In genomic region chr7:100102950-100103840, GRCh38 we compare ENCODE assay signal across 9 cellular contexts. TPM values are rescaled to one million over a fixed set of nuclear protein-coding genes. Genes with fewer than 3 reads are reported as not detected.
A peak's percentile ranks its signal among the peaks of the same experiment; 100 is the strongest.
DNase-seq lines count a peak whose midpoint lies in the region; ATAC-seq and TF ChIP-seq lines count a peak whose summit lies in the region.
"Had no signal": no experiment of that assay in that cellular context is flagged by ENCODE, and none has a peak within 500 bp of the region (broad histone marks: within the 10 kb centered on the region; RNA-seq: fewer than 3 reads in every experiment).

No MANE protein-coding gene starts in this region.

- no peaks in the 10 kb centered on the region for H3F3A ChIP-seq in neural cell (ENCODE audit: insufficient read depth, low read length, poor library complexity, severe bottlenecking)

- H3K79me2 ChIP-seq in neural cell (replicated peaks; ENCODE audit: insufficient read depth, low read length), result peaks cover 22% of the 10 kb centered on the region

- TF ChIP-seq RAD21 in neural cell (conservative IDR thresholded peaks at IDR 0.05), result no peak

- H3K27ac ChIP-seq in neural cell (ENCODE audit: low read length) (no peak overlapping the region), gastroesophageal sphincter (peak overlapping the region in 2 of 4 donors; percentile 9 to 93), psoas muscle (no peak overlapping the region), esophagus squamous epithelium (no peak overlapping the region)

- H3K27ac Mint-ChIP-seq in Calu3 (ENCODE audit: unreplicated experiment) (peak overlapping the region; percentile 78), brain (peak overlapping the region; percentile 88 to 99 (median 98))

- no peaks in the 10 kb centered on the region for H3K9me3 ChIP-seq in neural cell (ENCODE audit: low read length)
- H3K9me3 ChIP-seq in gastroesophageal sphincter, result no peaks in the 10 kb centered on the region
- H3K9me3 ChIP-seq in psoas muscle, result no peaks in the 10 kb centered on the region
- H3K9me3 ChIP-seq in esophagus squamous epithelium, result no peaks in the 10 kb centered on the region

- peak overlapping the region; percentile 93 for H3K9ac ChIP-seq in neural cell (ENCODE audit: low read length)

- H3K36me3 ChIP-seq in neural cell (ENCODE audit: insufficient read depth, low read length), result peaks cover 8% of the 10 kb centered on the region
- H3K36me3 ChIP-seq in gastroesophageal sphincter, result peaks cover 0 to 71% of the 10 kb centered on the region in 2 donors
- peaks cover 4 to 65% of the 10 kb centered on the region in 2 donors for H3K36me3 ChIP-seq in psoas muscle (ENCODE audit: insufficient read depth in 1 of 2, low read depth in 1 of 2)
- H3K36me3 ChIP-seq in esophagus squamous epithelium, result peaks cover 24 to 67% (median 30%) of the 10 kb centered on the region in 3 donors

- peaks cover 0 to 40% (median 13%) of the 10 kb centered on the region in 3 donors for H3K4me1 ChIP-seq in gastroesophageal sphincter
- peaks cover 18% of the 10 kb centered on the region for H3K4me1 ChIP-seq in psoas muscle
- peaks cover 12 to 35% (median 12%) of the 10 kb centered on the region in 3 donors for H3K4me1 ChIP-seq in esophagus squamous epithelium

- no peak overlapping the region for H3K4me2 ChIP-seq in neural cell (ENCODE audit: low read length)

- peaks cover 11% of the 10 kb centered on the region for H3K4me1 Mint-ChIP-seq in Calu3 (ENCODE audit: low read depth, unreplicated experiment)
- peaks cover 32% of the 10 kb centered on the region for H3K4me1 Mint-ChIP-seq in brain

- ATAC-seq in gastroesophageal sphincter (no peak), psoas muscle (no peak)

- H3K4me3 ChIP-seq in LNCaP clone FGC (ENCODE audit: low read depth, low read length) (peak overlapping the region; percentile 64), neural cell (ENCODE audit: low read length) (peak overlapping the region; percentile 78), gastroesophageal sphincter (no peak overlapping the region), psoas muscle (no peak overlapping the region), esophagus squamous epithelium (no peak overlapping the region)

- no peaks in the 10 kb centered on the region for H4K20me1 ChIP-seq in neural cell (ENCODE audit: insufficient read depth)

- H3K4me3 Mint-ChIP-seq in Calu3 (ENCODE audit: low read depth, unreplicated experiment), result peak overlapping the region; percentile 90
- H3K4me3 Mint-ChIP-seq in brain, result peak overlapping the region; percentile 92 to 98 (median 95)

- TF ChIP-seq CTCF in Calu3 (IDR thresholded peaks at IDR 0.05; ENCODE audit: unreplicated experiment) (no peak), LNCaP clone FGC (IDR thresholded peaks at IDR 0.05; ENCODE audit: control insufficient read depth, extremely low read depth, insufficient read depth) (no peak), brain (conservative IDR thresholded peaks at IDR 0.05) (no peak), neural cell (IDR thresholded peaks at IDR 0.05; ENCODE audit: poor library complexity, severe bottlenecking) (no peak), gastroesophageal sphincter (IDR thresholded peaks at IDR 0.05) (no peak), psoas muscle (IDR thresholded peaks at IDR 0.05) (no peak), esophagus squamous epithelium (IDR thresholded peaks at IDR 0.05) (no peak)

- peaks cover 74% of the 10 kb centered on the region for H3K36me3 Mint-ChIP-seq in Calu3 (ENCODE audit: insufficient read depth, unreplicated experiment)
- H3K36me3 Mint-ChIP-seq in brain, result peaks cover 47% of the 10 kb centered on the region

- CTCF ChIA-PET in Calu3 (lab: Charles Lee), result no interaction called here

- TF ChIP-seq POLR2A in gastroesophageal sphincter (IDR thresholded peaks at IDR 0.05) (no peak), esophagus squamous epithelium (IDR thresholded peaks at IDR 0.05) (no peak)

- H2AFZ ChIP-seq in neural cell (ENCODE audit: low read depth, low read length), result no peak overlapping the region

- intact Hi-C loops in Calu3 (cut with micrococcal nuclease; ENCODE audit: unreplicated experiment) (no loop called here), psoas muscle (cut with DNase I) (no loop called here), esophagus squamous epithelium (cut with DNase I) (no loop called here)

- WGBS in gastroesophageal sphincter (ENCODE audit: low coverage in 1 of 2), 2 donors, result 66 to 70% methylated on average over 4 to 7 of the region's 17 CpGs
- 84 to 88% (median 88%) methylated on average over 17 of the region's 17 CpGs for WGBS in psoas muscle, 3 donors
- 78 to 83% methylated on average over 9 to 13 of the region's 17 CpGs for WGBS in esophagus squamous epithelium, 2 donors

- H3K27me3 ChIP-seq in neural cell (ENCODE audit: insufficient read depth, low read depth, low read length) (no peaks in the 10 kb centered on the region), gastroesophageal sphincter (no peaks in the 10 kb centered on the region), psoas muscle (ENCODE audit: insufficient read depth in 3 of 3, low read length in 2 of 3) (no peaks in the 10 kb centered on the region), esophagus squamous epithelium (no peaks in the 10 kb centered on the region)

- DNase-seq in Calu3 (no peak), LNCaP clone FGC (ENCODE audit: low read depth) (no peak), psoas muscle (no peak), esophagus squamous epithelium (lab: John Stamatoyannopoulos, UW) (no peak), globus pallidus (ENCODE audit: low spot score) (no peak)
- DNase-seq: NCI-H2171 had no signal

- no peaks in the 10 kb centered on the region for H3K9me2 ChIP-seq in neural cell (ENCODE audit: insufficient read depth, low read length)

- TSS peak; percentile 34 for BruUV-seq in Calu3 (replicated peaks; lab: Mats Ljungman, UMichigan)

- H3K9me3 Mint-ChIP-seq in Calu3 (ENCODE audit: low read depth, unreplicated experiment) (no peaks in the 10 kb centered on the region), brain (peaks cover 0 to 2% (median 0%) of the 10 kb centered on the region in 5 experiments)

- no peaks in the 10 kb centered on the region for H3K27me3 Mint-ChIP-seq in Calu3 (ENCODE audit: unreplicated experiment)
- peaks cover 14% of the 10 kb centered on the region for H3K27me3 Mint-ChIP-seq in brain

- TF ChIP-seq EP300 in neural cell (conservative IDR thresholded peaks at IDR 0.05; ENCODE audit: poor library complexity, severe bottlenecking), result no peak
- TF ChIP-seq EP300 in gastroesophageal sphincter (IDR thresholded peaks at IDR 0.05), result no peak

TF ChIP-seq in neural cell, 6 proteins besides CTCF, POLR2A, EP300 and RAD21 (continues in another document):
- TF ChIP-seq MXI1 (conservative IDR thresholded peaks at IDR 0.05; ENCODE audit: poor library complexity, severe bottlenecking) (no peak), SMC3 (conservative IDR thresholded peaks at IDR 0.05; ENCODE audit: poor library complexity) (no peak), EZH2 (IDR thresholded peaks at IDR 0.05; ENCODE audit: borderline replicate concordance, insufficient read depth, low read length, poor library complexity, severe bottlenecking) (no peak)

RNA-seq across cellular contexts. Expression of gene AP4M1, which starts 1.8 kb away (rescaled TPM):
- total RNA-seq in Calu3 (2022) (12.1 and 13.9 TPM in 2 replicates), gastroesophageal sphincter (10 to 100 TPM; 21.8 to 29.3 (median 24.7) TPM), psoas muscle (10 to 100 TPM in 2 of 4 donors, 1 to 10 TPM in 2; 8.8 to 12.9 (median 10.8) TPM), esophagus squamous epithelium (10 to 100 TPM in 2 of 4 donors, 1 to 10 TPM in 2; 8.1 to 26.1 (median 9.9) TPM)
- polyA plus RNA-seq in brain (ENCODE audit: insufficient read depth, low read depth, low replicate concordance) (27.2 TPM), neural cell (78.9 and 100 TPM in 2 replicates), psoas muscle (10 to 100 TPM; 10.9 to 19.2 (median 14.5) TPM)
- polyA minus RNA-seq in neural cell, result 34.3 and 35.2 TPM in 2 replicates

RNA-seq across cellular contexts. Expression of gene MCM7, which starts 2.0 kb away (rescaled TPM):
- total RNA-seq in Calu3 (2022) (122 and 125 TPM in 2 replicates), gastroesophageal sphincter (10 to 100 TPM; 30.7 to 52.0 (median 45.1) TPM), psoas muscle (10 to 100 TPM; 24.6 to 34.0 (median 30.6) TPM), esophagus squamous epithelium (10 to 100 TPM; 31.8 to 67.3 (median 63.1) TPM)
- polyA plus RNA-seq in brain (ENCODE audit: insufficient read depth, low read depth, low replicate concordance) (233 TPM), neural cell (118 and 146 TPM in 2 replicates), psoas muscle (10 to 100 TPM; 33.3 to 40.6 (median 33.8) TPM)
- polyA minus RNA-seq in neural cell, result 57.9 and 65.0 TPM in 2 replicates

RNA-seq across cellular contexts. Expression of gene COPS6, which starts 14.4 kb away (rescaled TPM):
- total RNA-seq in Calu3 (2022) (97.1 and 110 TPM in 2 replicates), gastroesophageal sphincter (10 to 100 TPM; 40.7 to 83.6 (median 62.9) TPM), psoas muscle (100 to 1,000 TPM in 3 of 4 donors, 10 to 100 TPM in 1; 82.9 to 130 (median 111) TPM), esophagus squamous epithelium (10 to 100 TPM; 50.6 to 68.0 (median 62.2) TPM)
- polyA plus RNA-seq in brain (ENCODE audit: insufficient read depth, low read depth, low replicate concordance) (247 TPM), neural cell (57.1 and 89.2 TPM in 2 replicates), psoas muscle (100 to 1,000 TPM; 104 to 145 (median 126) TPM)
- polyA minus RNA-seq in neural cell, result 29.9 and 38.2 TPM in 2 replicates

RNA-seq across cellular contexts. Expression of gene TAF6, which starts 16.0 kb away (rescaled TPM):
- total RNA-seq in Calu3 (2022) (50.5 and 50.8 TPM in 2 replicates), gastroesophageal sphincter (100 to 1,000 TPM in 1 of 4 donors, 10 to 100 TPM in 3; 36.3 to 107 (median 68.7) TPM), psoas muscle (10 to 100 TPM; 26.8 to 40.5 (median 31.7) TPM), esophagus squamous epithelium (10 to 100 TPM; 24.4 to 40.6 (median 30.5) TPM)
- polyA plus RNA-seq in brain (ENCODE audit: insufficient read depth, low read depth, low replicate concordance) (124 TPM), neural cell (23.4 and 40.3 TPM in 2 replicates), psoas muscle (10 to 100 TPM; 31.4 to 58.4 (median 34.8) TPM)
- polyA minus RNA-seq in neural cell, result 35.7 and 36.3 TPM in 2 replicates

RNA-seq across cellular contexts. Expression of gene CNPY4, which starts 16.2 kb away (rescaled TPM):
- total RNA-seq in Calu3 (2022) (5.6 and 5.9 TPM in 2 replicates), gastroesophageal sphincter (10 to 100 TPM; 13.0 to 21.0 (median 14.8) TPM), psoas muscle (1 to 10 TPM; 2.2 to 3.9 (median 2.5) TPM), esophagus squamous epithelium (1 to 10 TPM in 3 of 4 donors, under 1 TPM in 1; 0.87 to 5.3 (median 3.1) TPM)
- polyA plus RNA-seq in brain (ENCODE audit: insufficient read depth, low read depth, low replicate concordance) (19.5 TPM), neural cell (35.8 and 42.1 TPM in 2 replicates), psoas muscle (1 to 10 TPM; 2.9 to 7.0 (median 4.4) TPM)
- 24.1 and 24.9 TPM in 2 replicates for polyA minus RNA-seq in neural cell

Comparison
In these comparisons a context has a peak if more than half of its experiments do, and no peak if none do; other contexts are left out.
1. H3K4me3 ChIP-seq: peak in LNCaP clone FGC (single experiment) and neural cell (single experiment); none in gastroesophageal sphincter (0 of 2), psoas muscle (single experiment) and esophagus squamous epithelium (0 of 4).